ENCODE assay signal across 8 cellular contexts in genomic region chr17:10616502-10617119, GRCh38. TPM values are rescaled to one million over a fixed set of nuclear protein-coding genes. Genes with fewer than 3 reads are reported as not detected.
DNase-seq lines count a peak whose midpoint lies in the region; ATAC-seq and TF ChIP-seq lines count a peak whose summit lies in the region.

No MANE protein-coding gene starts in this region.

- peak; percentile 47 for ATAC-seq in HG03565 (IDR thresholded peaks at IDR 0.05; ENCODE audit: unreplicated experiment)
- peak; percentile 63 for ATAC-seq in stimulated activated naive CD8-positive, alpha-beta T cell treated with anti-CD3 and anti-CD28 coated beads, Interleukin-15, amount 100 ng/mL, for 72 hours
- no peak for ATAC-seq in GM21529 (IDR thresholded peaks at IDR 0.05; ENCODE audit: unreplicated experiment)

- no peaks in the 10 kb centered on the region for H3K36me3 Mint-ChIP-seq in activated T-cell treated with anti-CD3 and anti-CD28 coated beads, Interleukin-2, amount 50 U/mL, for 24 hours (ENCODE audit: low read depth)
- no peaks in the 10 kb centered on the region for H3K36me3 Mint-ChIP-seq in neural crest cell (ENCODE audit: low read depth)

- no peaks in the 10 kb centered on the region for H3K27me3 Mint-ChIP-seq in activated T-cell treated with anti-CD3 and anti-CD28 coated beads, Interleukin-2, amount 50 U/mL, for 24 hours
- H3K27me3 Mint-ChIP-seq in neural crest cell (ENCODE audit: low read depth), result no peaks in the 10 kb centered on the region
- H3K27me3 Mint-ChIP-seq in stimulated activated naive CD8-positive, alpha-beta T cell treated with anti-CD3 and anti-CD28 coated beads, Interleukin-15, amount 100 ng/mL, for 72 hours, result peaks cover 16% of the 10 kb centered on the region

- H3K4me3 ChIP-seq in fibroblast of mammary gland (ENCODE audit: control insufficient read depth, low read depth, low read length), result no peak overlapping the region

- TF ChIP-seq CTCF in GM12874 (IDR thresholded peaks at IDR 0.05; ENCODE audit: insufficient read depth, low read depth, low read length) (peak; percentile 98), fibroblast of mammary gland (conservative IDR thresholded peaks at IDR 0.05; ENCODE audit: control insufficient read depth, insufficient read depth, low read depth, low read length) (peak; percentile 98), neural crest cell (conservative IDR thresholded peaks at IDR 0.05) (peak; percentile 96)

- H3K9me3 Mint-ChIP-seq in activated T-cell treated with anti-CD3 and anti-CD28 coated beads, Interleukin-2, amount 50 U/mL, for 24 hours, result no peaks in the 10 kb centered on the region
- H3K9me3 Mint-ChIP-seq in neural crest cell, result no peaks in the 10 kb centered on the region
- no peaks in the 10 kb centered on the region for H3K9me3 Mint-ChIP-seq in stimulated activated naive CD8-positive, alpha-beta T cell treated with anti-CD3 and anti-CD28 coated beads, Interleukin-15, amount 100 ng/mL, for 72 hours

- H3K4me3 Mint-ChIP-seq in activated T-cell treated with anti-CD3 and anti-CD28 coated beads, Interleukin-2, amount 50 U/mL, for 24 hours, result no peak overlapping the region
- no peak overlapping the region for H3K4me3 Mint-ChIP-seq in neural crest cell
- no peak overlapping the region for H3K4me3 Mint-ChIP-seq in stimulated activated naive CD8-positive, alpha-beta T cell treated with anti-CD3 and anti-CD28 coated beads, Interleukin-15, amount 100 ng/mL, for 72 hours

- peaks cover 1% of the 10 kb centered on the region for H3K4me1 Mint-ChIP-seq in activated T-cell treated with anti-CD3 and anti-CD28 coated beads, Interleukin-2, amount 50 U/mL, for 24 hours (ENCODE audit: low read depth)
- H3K4me1 Mint-ChIP-seq in neural crest cell, result peaks cover 5% of the 10 kb centered on the region
- H3K4me1 Mint-ChIP-seq in stimulated activated naive CD8-positive, alpha-beta T cell treated with anti-CD3 and anti-CD28 coated beads, Interleukin-15, amount 100 ng/mL, for 72 hours, result no peaks in the 10 kb centered on the region

- peak; percentile 78 for DNase-seq in OCI-M1 (lab: John Stamatoyannopoulos, UW)
- DNase-seq in activated T-cell treated with anti-CD3 and anti-CD28 coated beads, Interleukin-2, amount 50 U/mL, for 24 hours, result peak; percentile 82
- peak; percentile 79 for DNase-seq in fibroblast of mammary gland (ENCODE audit: low read depth)
- DNase-seq in neural crest cell (ENCODE audit: low read depth, low spot score), result peak; percentile 94
- peak; percentile 65 to 66 for DNase-seq in stimulated activated naive CD8-positive, alpha-beta T cell treated with anti-CD3 and anti-CD28 coated beads, Interleukin-15, amount 100 ng/mL, for 72 hours

- H3K27ac Mint-ChIP-seq in activated T-cell treated with anti-CD3 and anti-CD28 coated beads, Interleukin-2, amount 50 U/mL, for 24 hours, result no peak overlapping the region
- H3K27ac Mint-ChIP-seq in neural crest cell (ENCODE audit: unreplicated experiment), result no peak overlapping the region
- H3K27ac Mint-ChIP-seq in stimulated activated naive CD8-positive, alpha-beta T cell treated with anti-CD3 and anti-CD28 coated beads, Interleukin-15, amount 100 ng/mL, for 72 hours, result no peak overlapping the region

RNA-seq across cellular contexts. Expression of gene MYH3, which starts 40.5 kb away (rescaled TPM):
- 3.6 and 3.8 TPM in 2 replicates for total RNA-seq in neural crest cell
